In genomic region chr14:71410578-71411279, GRCh38 we compare ENCODE assay signal across 25 cellular contexts.
DNase-seq lines count a peak whose midpoint lies in the region; ATAC-seq and TF ChIP-seq lines count a peak whose summit lies in the region.
"Had no signal": no experiment of that assay in that cellular context is flagged by ENCODE, and none has a peak within 500 bp of the region (broad histone marks: within the 10 kb centered on the region; RNA-seq: fewer than 3 reads in every experiment).

No MANE protein-coding gene starts in this region.

- H3K4me1 ChIP-seq in IMR-90 (ENCODE audit: control insufficient read depth, insufficient read depth, low read length), result peaks cover 23% of the 10 kb centered on the region
- H3K4me1 ChIP-seq: gastrocnemius medialis, left ventricle myocardium inferior, uterus had no signal

- no peak overlapping the region for H3K4me3 Mint-ChIP-seq in activated naive CD4-positive, alpha-beta T cell treated with anti-CD3 and anti-CD28 coated beads, Interleukin-2, amount 50 U/mL, for 24 hours
- no peak overlapping the region for H3K4me3 Mint-ChIP-seq in effector memory CD8-positive, alpha-beta T cell
- peak overlapping the region; percentile 28 for H3K4me3 Mint-ChIP-seq in stimulated activated effector memory CD8-positive, alpha-beta T cell treated with anti-CD3 and anti-CD28 coated beads, Interleukin-12 subunit alpha, Interleukin-12 subunit beta, amount 100 ng/mL, for 72 hours
- H3K4me3 Mint-ChIP-seq: mesothelial cell of epicardium; naive thymus-derived CD8-positive, alpha-beta T cell had no signal

- no peak overlapping the region for H3K4me3 ChIP-seq in IMR-90 (ENCODE audit: insufficient read depth, low read depth, low read length)
- H3K4me3 ChIP-seq: ascending aorta, gastrocnemius medialis, left ventricle myocardium inferior, suprapubic skin, uterus had no signal

- no peak overlapping the region for H3K9ac ChIP-seq in IMR-90 (ENCODE audit: low read depth, low read length)

- H4K8ac ChIP-seq in IMR-90 (ENCODE audit: low read depth in 2 of 2, low read length in 2 of 2), result no peak overlapping the region

- no peak overlapping the region for H2AFZ ChIP-seq in IMR-90 (replicated peaks; ENCODE audit: low read length, poor library complexity)

- H4K5ac ChIP-seq in IMR-90 (ENCODE audit: low read depth, low read length), result no peak overlapping the region; the same call in 1 of the 2 replicates

- H2AK9ac ChIP-seq in IMR-90 (replicated peaks; ENCODE audit: low read depth, low read length, poor library complexity), result no peak overlapping the region

- no peak for ATAC-seq in IMR-90 (ENCODE audit: low read depth)
- no peak for ATAC-seq in effector memory CD8-positive, alpha-beta T cell (replicated peaks)
- ATAC-seq in stimulated activated effector memory CD8-positive, alpha-beta T cell treated with anti-CD3 and anti-CD28 coated beads, Interleukin-12 subunit alpha, Interleukin-12 subunit beta, amount 100 ng/mL, for 72 hours, result peak; percentile 73
- no peak for ATAC-seq in GM21360 (IDR thresholded peaks at IDR 0.05; ENCODE audit: unreplicated experiment)
- ATAC-seq: gastrocnemius medialis; naive thymus-derived CD8-positive, alpha-beta T cell had no signal

- H4K91ac ChIP-seq in IMR-90 (ENCODE audit: insufficient read depth, low read depth, low read length), result no peak overlapping the region

- POLR2A ChIA-PET in IMR-90 (lab: Charles Lee; ENCODE audit: unreplicated experiment), result no interaction called here

- peak overlapping the region; percentile 77 for H2BK5ac ChIP-seq in IMR-90 (ENCODE audit: low read depth, low read length, poor library complexity, severe bottlenecking)

- no peak overlapping the region for H2BK120ac ChIP-seq in IMR-90 (ENCODE audit: low read depth, low read length)

- H3K27ac Mint-ChIP-seq in activated naive CD4-positive, alpha-beta T cell treated with anti-CD3 and anti-CD28 coated beads, Interleukin-2, amount 50 U/mL, for 24 hours, result peak overlapping the region; percentile 9
- peak overlapping the region; percentile 3 to 47 for H3K27ac Mint-ChIP-seq in effector memory CD8-positive, alpha-beta T cell
- peak overlapping the region; percentile 17 for H3K27ac Mint-ChIP-seq in stimulated activated effector memory CD8-positive, alpha-beta T cell treated with anti-CD3 and anti-CD28 coated beads, Interleukin-12 subunit alpha, Interleukin-12 subunit beta, amount 100 ng/mL, for 72 hours
- H3K27ac Mint-ChIP-seq: mesothelial cell of epicardium had no signal

- intact Hi-C loops in IMR-90 (cut with micrococcal nuclease), result loop anchor here (5.0 kb wide), 1 partner anchor 53 kb away; no protein-coding TSS in a partner anchor

- no peaks in the 10 kb centered on the region for H3K9me3 Mint-ChIP-seq in activated naive CD4-positive, alpha-beta T cell treated with anti-CD3 and anti-CD28 coated beads, Interleukin-2, amount 50 U/mL, for 24 hours
- H3K9me3 Mint-ChIP-seq in effector memory CD8-positive, alpha-beta T cell, result no peaks in the 10 kb centered on the region
- H3K9me3 Mint-ChIP-seq in stimulated activated effector memory CD8-positive, alpha-beta T cell treated with anti-CD3 and anti-CD28 coated beads, Interleukin-12 subunit alpha, Interleukin-12 subunit beta, amount 100 ng/mL, for 72 hours, result no peaks in the 10 kb centered on the region
- H3K9me3 Mint-ChIP-seq: naive thymus-derived CD8-positive, alpha-beta T cell had no signal

- no peaks in the 10 kb centered on the region for H3K27me3 Mint-ChIP-seq in activated naive CD4-positive, alpha-beta T cell treated with anti-CD3 and anti-CD28 coated beads, Interleukin-2, amount 50 U/mL, for 24 hours
- H3K27me3 Mint-ChIP-seq in effector memory CD8-positive, alpha-beta T cell, result no peaks in the 10 kb centered on the region
- H3K27me3 Mint-ChIP-seq: naive thymus-derived CD8-positive, alpha-beta T cell had no signal

- peaks cover 6% of the 10 kb centered on the region for H3K36me3 Mint-ChIP-seq in activated naive CD4-positive, alpha-beta T cell treated with anti-CD3 and anti-CD28 coated beads, Interleukin-2, amount 50 U/mL, for 24 hours
- peaks cover 4% of the 10 kb centered on the region for H3K36me3 Mint-ChIP-seq in effector memory CD8-positive, alpha-beta T cell (ENCODE audit: insufficient read depth)
- peaks cover 14% of the 10 kb centered on the region for H3K36me3 Mint-ChIP-seq in stimulated activated effector memory CD8-positive, alpha-beta T cell treated with anti-CD3 and anti-CD28 coated beads, Interleukin-12 subunit alpha, Interleukin-12 subunit beta, amount 100 ng/mL, for 72 hours

- H3K79me1 ChIP-seq in IMR-90 (ENCODE audit: low read depth in 1 of 2, low read length in 2 of 2), result peaks cover 22 to 65% of the 10 kb centered on the region in 2 experiments

- no TSS peak for BruUV-seq in IMR-90 (replicated peaks; lab: Mats Ljungman, UMichigan)

- no peaks in the 10 kb centered on the region; the same call in 1 of the 2 replicates for H4K20me1 ChIP-seq in IMR-90 (ENCODE audit: insufficient read depth, low read length)

- in situ Hi-C loops in IMR-90 (cut with MboI; ENCODE audit: low sequenced_read_pairs), result no loop called here

- no peak overlapping the region for H2BK15ac ChIP-seq in IMR-90 (ENCODE audit: low read depth, low read length)

- H2AK5ac ChIP-seq in IMR-90 (ENCODE audit: low read depth, low read length), result no peak overlapping the region

- dilution Hi-C loops in IMR-90 (cut with HindIII; ENCODE audit: low sequenced_read_pairs, unreplicated experiment), result no loop called here

- no peak overlapping the region for H3K23ac ChIP-seq in IMR-90 (ENCODE audit: low read depth, low read length)

- H2BK20ac ChIP-seq in IMR-90 (ENCODE audit: low read depth, low read length), result no peak overlapping the region

- no peak for TF ChIP-seq POLR2A in IMR-90 (IDR thresholded peaks at IDR 0.05; ENCODE audit: low read depth, low read length)

- H3K56ac ChIP-seq in IMR-90 (ENCODE audit: extremely low read depth, insufficient read depth, low read length), result no peak overlapping the region

- CTCF ChIA-PET in IMR-90 (lab: Yijun Ruan, JAX), result interaction anchor here (0.6 kb wide), 1 partner anchor 91 kb away, joined by 3 read pairs; no protein-coding TSS in a partner anchor

- no peak overlapping the region for H3K14ac ChIP-seq in IMR-90 (replicated peaks; ENCODE audit: low read depth, low read length)

- no peak for TF ChIP-seq CTCF in IMR-90 (conservative IDR thresholded peaks at IDR 0.05; ENCODE audit: low read depth, low read length)

- WGBS in IMR-90 (ENCODE audit: extremely low coverage in 2 of 2, insufficient read length in 1 of 2), 2 experiments, result 94% methylated on average over 3 of the region's 5 CpGs; no CpG with 5 or more reads in 1 of the 2 experiments

- TF ChIP-seq RAD21 in IMR-90 (IDR thresholded peaks at IDR 0.05; ENCODE audit: low read length), result no peak

- peak overlapping the region; percentile 8; the same call in 1 of the 2 replicates for H3K4me2 ChIP-seq in IMR-90 (ENCODE audit: low read depth, low read length)

- no peak overlapping the region for H3K27ac ChIP-seq in IMR-90 (ENCODE audit: insufficient read depth, low read length)
- H3K27ac ChIP-seq: gastrocnemius medialis, left ventricle myocardium inferior, suprapubic skin, uterus had no signal

- H3K4ac ChIP-seq in IMR-90 (ENCODE audit: low read depth, low read length), result no peak overlapping the region

- H3K36me3 ChIP-seq in IMR-90 (ENCODE audit: control insufficient read depth, insufficient read depth, low read length), result no peaks in the 10 kb centered on the region
- H3K36me3 ChIP-seq: ascending aorta, gastrocnemius medialis, left ventricle myocardium inferior, suprapubic skin, uterus had no signal

- no peaks in the 10 kb centered on the region for H3K27me3 ChIP-seq in IMR-90 (ENCODE audit: control insufficient read depth, insufficient read depth, low read length)
- H3K27me3 ChIP-seq: ascending aorta, gastrocnemius medialis, suprapubic skin, uterus had no signal

- H3K4me1 Mint-ChIP-seq in activated naive CD4-positive, alpha-beta T cell treated with anti-CD3 and anti-CD28 coated beads, Interleukin-2, amount 50 U/mL, for 24 hours, result peaks cover 45% of the 10 kb centered on the region
- H3K4me1 Mint-ChIP-seq in effector memory CD8-positive, alpha-beta T cell (ENCODE audit: low read depth in 2 of 2), result peaks cover 12 to 14% of the 10 kb centered on the region in 2 donors
- H3K4me1 Mint-ChIP-seq in stimulated activated effector memory CD8-positive, alpha-beta T cell treated with anti-CD3 and anti-CD28 coated beads, Interleukin-12 subunit alpha, Interleukin-12 subunit beta, amount 100 ng/mL, for 72 hours, result peaks cover 46% of the 10 kb centered on the region

- peaks cover 4% of the 10 kb centered on the region for H3K9me1 ChIP-seq in IMR-90 (ENCODE audit: insufficient read depth, low read length)

- no peaks in the 10 kb centered on the region for H3K9me3 ChIP-seq in IMR-90 (ENCODE audit: control insufficient read depth, insufficient read depth, low read length)
- H3K9me3 ChIP-seq: ascending aorta, gastrocnemius medialis, left ventricle myocardium inferior, suprapubic skin, uterus had no signal

- no peak for DNase-seq in activated naive CD4-positive, alpha-beta T cell treated with anti-CD3 and anti-CD28 coated beads, Interleukin-2, amount 50 U/mL, for 16 hours
- DNase-seq in IMR-90, result no peak
- no peak for DNase-seq in effector memory CD8-positive, alpha-beta T cell
- DNase-seq in stimulated activated effector memory CD8-positive, alpha-beta T cell treated with anti-CD3 and anti-CD28 coated beads, Interleukin-12 subunit alpha, Interleukin-12 subunit beta, amount 100 ng/mL, for 72 hours (ENCODE audit: low spot score in 2 of 2), result no peak
- DNase-seq in NCI-H2196 treated with DMSO at 0.1 percent for 48 hours (lab: John Stamatoyannopoulos, UW; ENCODE audit: unreplicated experiment), result no peak
- DNase-seq in DMS114 treated with DMSO at 0.1 percent for 48 hours (lab: John Stamatoyannopoulos, UW; ENCODE audit: unreplicated experiment), result no peak
- DNase-seq: activated CD8-positive, alpha-beta memory T cell treated with anti-CD3 and anti-CD28 coated beads, Interleukin-2, amount 50 U/mL, for 4 hours; activated naive CD4-positive, alpha-beta T cell treated with Interleukin-2 at 50 U/mL for 16 hours; gastrocnemius medialis; hippocampal formation; KBM-7; left ventricle myocardium inferior; naive thymus-derived CD8-positive, alpha-beta T cell; NCI-H187; NCI-H2227 treated with DMSO at 0.1 percent for 48 hours; NCI-H748 treated with DMSO at 0.1 percent for 48 hours; posterior cingulate gyrus; SHP77 treated with DMSO at 0.1 percent for 48 hours; T-helper 1 cell; uterus had no signal

- no peak overlapping the region for H3K18ac ChIP-seq in IMR-90 (ENCODE audit: low read depth, low read length)

TF ChIP-seq in IMR-90, 13 proteins besides CTCF, POLR2A, EP300 and RAD21:
- TF ChIP-seq CEBPB (IDR thresholded peaks at IDR 0.05; ENCODE audit: low read depth, low read length), result peak; percentile 34; the same call in 1 of the 2 replicates
- no peak for TF ChIP-seq CHD1 (IDR thresholded peaks at IDR 0.05; ENCODE audit: low read depth, low read length)
